ENCODE assay signal across 14 cellular contexts in the genomic region with DNA sequence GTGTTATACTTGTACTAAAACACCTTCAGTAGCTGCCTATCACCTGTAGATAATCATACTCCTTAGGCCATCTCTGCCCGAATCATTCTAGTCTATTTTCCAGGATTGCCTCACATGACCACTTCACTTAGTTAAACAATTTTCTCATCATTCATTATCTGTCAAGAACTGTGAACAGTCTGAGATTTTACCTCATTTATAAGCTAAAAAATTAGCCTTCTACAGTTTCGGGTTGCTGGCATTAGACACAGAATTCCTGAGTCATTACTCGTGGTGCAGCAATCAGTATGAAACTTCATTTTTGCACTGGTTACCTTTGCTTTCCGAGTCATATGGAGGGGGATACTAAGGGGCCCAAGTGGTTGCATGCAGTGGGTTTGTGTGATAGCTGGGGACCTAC. TPM values are rescaled to one million over a fixed set of nuclear protein-coding genes. Genes with fewer than 3 reads are reported as not detected.
DNase-seq lines count a peak whose midpoint lies in the region; ATAC-seq, FAIRE-seq and TF ChIP-seq lines count a peak whose summit lies in the region.
"Had no signal": no experiment of that assay in that cellular context is flagged by ENCODE, and none has a peak within 500 bp of the region (broad histone marks: within the 10 kb centered on the region; RNA-seq: fewer than 3 reads in every experiment).

No MANE protein-coding gene starts in this region.

- H3K36me3 ChIP-seq in osteoblast (ENCODE audit: insufficient read depth, low read length) = no peaks in the 10 kb centered on the region
- H3K36me3 ChIP-seq: stomach had no signal

- H3K79me2 ChIP-seq in osteoblast (ENCODE audit: insufficient read depth, low read length) = no peaks in the 10 kb centered on the region

- peak overlapping the region; percentile 12 for H2AFZ ChIP-seq in osteoblast (ENCODE audit: low read length)

- peaks cover 52% of the 10 kb centered on the region for H3K4me1 ChIP-seq in osteoblast (ENCODE audit: insufficient read depth, low read length)

- H3K4me2 ChIP-seq in osteoblast (ENCODE audit: insufficient read depth, low read length) = peak overlapping the region; percentile 60

- DNase-seq in GM03348 (ENCODE audit: low spot score) (peak; percentile 47), RKO (ENCODE audit: low spot score) (peak; percentile 9), epithelial cell of proximal tubule (ENCODE audit: low read depth) (peak; percentile 19), osteoblast (ENCODE audit: insufficient read length, low spot score, missing footprints) (peak; percentile 30), frontal cortex (ENCODE audit: low spot score in 2 of 2) (no peak), substantia nigra (lab: John Stamatoyannopoulos, UW) (no peak)
- DNase-seq: activated CD4-positive, alpha-beta memory T cell treated with anti-CD3 and anti-CD28 coated beads, Interleukin-2, amount 10 ng/mL, durations not matched to agents 7 days and 5 days; H9; NCI-H446 treated with DMSO at 0.1 percent for 48 hours; right cardiac atrium; stomach had no signal

- no peaks in the 10 kb centered on the region for H3K9me3 ChIP-seq in osteoblast (ENCODE audit: low read depth, low read length)
- H3K9me3 ChIP-seq: stomach had no signal

- no peaks in the 10 kb centered on the region for H3K27me3 ChIP-seq in osteoblast (ENCODE audit: insufficient read depth, low read length)
- H3K27me3 ChIP-seq: stomach had no signal

- H3K4me3 ChIP-seq in epithelial cell of proximal tubule (ENCODE audit: low read depth, low read length) = no peak overlapping the region
- peak overlapping the region; percentile 39 for H3K4me3 ChIP-seq in osteoblast (ENCODE audit: insufficient read depth, low read length)
- H3K4me3 ChIP-seq: stomach had no signal

- peak overlapping the region; percentile 54 for H3K27ac ChIP-seq in osteoblast (ENCODE audit: low read depth, low read length)
- H3K27ac ChIP-seq in substantia nigra (ENCODE audit: low read depth, low read length, poor library complexity, severe bottlenecking) = no peak overlapping the region

- H4K20me1 ChIP-seq in osteoblast (ENCODE audit: insufficient read depth, low read length) = no peaks in the 10 kb centered on the region

- TF ChIP-seq CTCF in epithelial cell of proximal tubule (conservative IDR thresholded peaks at IDR 0.05; ENCODE audit: low read depth, low read length) (no peak), osteoblast (IDR thresholded peaks at IDR 0.05; ENCODE audit: extremely low read depth, low read depth, low read length) (no peak)

- no peak for FAIRE-seq in frontal cortex (lab: Jason Lieb, UNC)

- ATAC-seq in HG03432 (IDR thresholded peaks at IDR 0.05; ENCODE audit: unreplicated experiment) (no peak), HG02588 (IDR thresholded peaks at IDR 0.05; ENCODE audit: unreplicated experiment) (no peak)
- ATAC-seq: esophagus mucosa, right cardiac atrium had no signal

RNA-seq across cellular contexts. Expression of gene OTOGL, which starts 57.6 kb away (rescaled TPM):
- total RNA-seq in epithelial cell of proximal tubule (not detected in 2 replicates), osteoblast (0.36 and 0.59 TPM in 2 replicates), frontal cortex (0.41 TPM)
- total RNA-seq: activated CD4-positive, alpha-beta memory T cell treated with anti-CD3 and anti-CD28 coated beads, Interleukin-2, amount 10 ng/mL, durations not matched to agents 7 days and 5 days had no signal

Comparison
In these comparisons a context has a peak if more than half of its experiments do, and no peak if none do; other contexts are left out.
1. DNase-seq: peak in GM03348 (single experiment), RKO (single experiment), epithelial cell of proximal tubule (single experiment) and osteoblast (single experiment); none in frontal cortex (0 of 2) and substantia nigra (0 of 49).